In the genomic region with DNA sequence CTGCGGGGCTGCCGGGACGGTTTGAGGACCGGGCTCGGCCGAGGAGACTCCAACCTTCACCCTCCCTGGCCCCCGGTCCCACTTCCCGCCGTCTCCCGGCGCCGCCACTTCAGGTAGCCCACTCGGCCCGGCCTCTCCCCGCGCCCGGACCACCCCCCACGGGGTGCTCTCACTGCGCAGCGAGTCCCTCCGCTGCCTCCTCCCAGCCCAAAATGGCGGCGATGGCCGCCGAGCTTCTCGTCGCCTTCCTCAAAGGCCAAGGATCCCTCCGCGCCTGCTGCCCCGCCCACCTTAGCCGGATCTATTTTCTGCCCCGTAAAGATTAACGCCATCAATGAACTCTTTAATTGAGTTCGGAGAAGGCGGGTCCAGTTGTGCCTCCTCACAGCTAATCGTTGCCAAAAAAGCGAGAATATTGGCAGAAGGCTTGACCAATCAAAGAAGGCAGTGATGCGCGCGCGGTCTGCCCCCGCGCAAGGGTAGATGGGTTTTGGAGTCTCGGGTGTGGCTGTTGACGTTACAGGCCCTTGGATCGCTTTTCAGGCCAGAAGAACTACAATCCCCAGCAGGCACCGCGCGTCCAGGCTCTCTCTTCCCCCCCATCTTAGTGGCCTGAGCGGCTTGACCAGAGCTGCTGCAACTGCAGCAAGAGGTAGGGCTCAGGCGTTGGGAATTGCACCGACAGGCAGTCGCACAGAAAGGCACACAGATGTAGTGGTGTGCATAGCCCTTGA, we compare ENCODE assay signal across 8 cellular contexts. TPM values are rescaled to one million over a fixed set of nuclear protein-coding genes. Genes with fewer than 3 reads are reported as not detected.
DNase-seq lines count a peak whose midpoint lies in the region; ATAC-seq lines count a peak whose summit lies in the region.

A gene with protein sequence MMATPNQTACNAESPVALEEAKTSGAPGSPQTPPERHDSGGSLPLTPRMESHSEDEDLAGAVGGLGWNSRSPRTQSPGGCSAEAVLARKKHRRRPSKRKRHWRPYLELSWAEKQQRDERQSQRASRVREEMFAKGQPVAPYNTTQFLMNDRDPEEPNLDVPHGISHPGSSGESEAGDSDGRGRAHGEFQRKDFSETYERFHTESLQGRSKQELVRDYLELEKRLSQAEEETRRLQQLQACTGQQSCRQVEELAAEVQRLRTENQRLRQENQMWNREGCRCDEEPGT (plus strand): TSS at position 588 of the 734 bp plus-strand sequence. CDS start 919 bp downstream, outside the sequence.

- H3K4me1 Mint-ChIP-seq in IgD-negative memory B cell: peaks cover 23 to 34% (median 25%) of the 10 kb centered on the region in 3 donors

- H3K27ac ChIP-seq in epithelial cell of prostate: peak within 1 kb of the TSS; percentile 92

- no peaks in the 10 kb centered on the region for H3K27me3 Mint-ChIP-seq in IgD-negative memory B cell

- peak; percentile 86 for ATAC-seq in GM21576 (IDR thresholded peaks at IDR 0.05; ENCODE audit: unreplicated experiment)

- H3K9me3 Mint-ChIP-seq in IgD-negative memory B cell: no peaks in the 10 kb centered on the region

- peak within 1 kb of the TSS; percentile 98 to 99 (median 99) for H3K27ac Mint-ChIP-seq in IgD-negative memory B cell

- H3K4me1 ChIP-seq in mononuclear cell (ENCODE audit: insufficient read depth, low read length): peaks cover 67% of the 10 kb centered on the region

- peaks cover 2% of the 10 kb centered on the region for H3K36me3 Mint-ChIP-seq in IgD-negative memory B cell

- DNase-seq in DMS153 (lab: John Stamatoyannopoulos, UW): peak; percentile 99
- DNase-seq in OCI-M1 (lab: John Stamatoyannopoulos, UW): peak; percentile 100
- DNase-seq in activated T-cell treated with anti-CD3 and anti-CD28 coated beads for 48 hours (ENCODE audit: low read depth): peak; percentile 92
- DNase-seq in epithelial cell of prostate (ENCODE audit: low read depth, low spot score): peak; percentile 99
- peak; percentile 86 to 94 for DNase-seq in stimulated activated CD8-positive, alpha-beta memory T cell treated with anti-CD3 and anti-CD28 coated beads, Interleukin-2, amount 100 ng/mL, for 48 hours (ENCODE audit: low read depth in 2 of 2)

- H3K9me3 ChIP-seq in mononuclear cell (ENCODE audit: low read depth, low read length): no peaks in the 10 kb centered on the region

- peak within 1 kb of the TSS; percentile 85 to 98 (median 94) for H3K4me3 Mint-ChIP-seq in IgD-negative memory B cell

- peak within 1 kb of the TSS; percentile 92 for H3K4me3 ChIP-seq in mononuclear cell (ENCODE audit: low read length)

- no peaks in the 10 kb centered on the region for H3K27me3 ChIP-seq in mononuclear cell (ENCODE audit: insufficient read depth, low read length)

RNA-seq across cellular contexts. Expression of the gene that starts here (rescaled TPM):
- 6.3 TPM for polyA plus RNA-seq in IgD-negative memory B cell
- total RNA-seq in mononuclear cell: 3.4 TPM

Comparison
In these comparisons a context has a peak if more than half of its experiments do, and no peak if none do; other contexts are left out.
1. Peak in every context shown above with its lines: DNase-seq, ATAC-seq, H3K4me3 ChIP-seq and H3K27ac ChIP-seq.